Comparison of ENCODE assay signal across 16 cellular contexts in the genomic region with DNA sequence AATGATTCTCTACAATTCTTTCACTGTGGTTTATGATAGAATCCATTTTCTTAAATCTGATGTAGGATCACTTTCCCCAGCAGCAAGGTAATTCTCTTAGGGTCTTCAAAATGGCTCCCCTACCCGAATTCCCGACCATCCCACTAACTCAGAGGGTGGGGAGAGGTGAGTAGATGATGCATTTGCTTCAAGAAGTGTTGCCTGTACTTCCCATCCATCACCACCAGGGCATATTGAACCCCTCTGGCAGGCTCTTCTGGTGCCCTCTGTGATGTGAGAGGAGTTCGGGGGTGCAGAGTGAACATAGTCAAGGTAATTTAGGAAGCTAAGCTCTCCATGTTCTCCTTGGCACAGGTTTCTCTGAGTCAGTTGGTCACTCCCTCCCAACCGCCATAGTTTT. TPM values are rescaled to one million over a fixed set of nuclear protein-coding genes. Genes with fewer than 3 reads are reported as not detected.
A peak's percentile ranks its signal among the peaks of the same experiment; 100 is the strongest.
DNase-seq lines count a peak whose midpoint lies in the region; ATAC-seq and TF ChIP-seq lines count a peak whose summit lies in the region.
"Had no signal": no experiment of that assay in that cellular context is flagged by ENCODE, and none has a peak within 500 bp of the region (broad histone marks: within the 10 kb centered on the region; RNA-seq: fewer than 3 reads in every experiment).

No MANE protein-coding gene starts in this region.

- no peaks in the 10 kb centered on the region for H3K36me3 ChIP-seq in PC-9 (ENCODE audit: low read depth)
- H3K36me3 ChIP-seq in fibroblast of lung (ENCODE audit: control insufficient read depth, insufficient read depth, low read length), result no peaks in the 10 kb centered on the region
- H3K36me3 ChIP-seq in thoracic aorta, result no peaks in the 10 kb centered on the region
- H3K36me3 ChIP-seq: esophagus muscularis mucosa, upper lobe of left lung had no signal

- POLR2A ChIA-PET in activated CD8-positive, alpha-beta T cell treated with anti-CD3 and anti-CD28 coated beads for 36 hours (lab: Charles Lee), result interaction anchor here (0.7 kb wide), 1 partner anchor 9 kb away, joined by 3 read pairs; no protein-coding TSS in a partner anchor
- POLR2A ChIA-PET in activated CD8-positive, alpha-beta T cell treated with anti-CD3 and anti-CD28 coated beads, Interleukin-2, amount 10 ng/mL, durations not matched to agents 7 days and 5 days (lab: Charles Lee), result no interaction called here
- POLR2A ChIA-PET in PC-9 (lab: Charles Lee; ENCODE audit: unreplicated experiment), result no interaction called here

- H3K9ac ChIP-seq in fibroblast of lung (ENCODE audit: insufficient read depth, low read length), result no peak overlapping the region

- H3K4me1 Mint-ChIP-seq in activated CD8-positive, alpha-beta T cell treated with anti-CD3 and anti-CD28 coated beads for 36 hours (ENCODE audit: low read depth), result no peaks in the 10 kb centered on the region
- no peaks in the 10 kb centered on the region for H3K4me1 Mint-ChIP-seq in activated CD8-positive, alpha-beta T cell treated with anti-CD3 and anti-CD28 coated beads, Interleukin-2, amount 10 ng/mL, durations not matched to agents 7 days and 5 days (ENCODE audit: low read depth)
- peaks cover 6% of the 10 kb centered on the region for H3K4me1 Mint-ChIP-seq in stimulated activated effector memory CD8-positive, alpha-beta T cell treated with anti-CD3 and anti-CD28 coated beads, Interleukin-12 subunit alpha, Interleukin-12 subunit beta, amount 100 ng/mL, for 72 hours

- H3K27me3 Mint-ChIP-seq in activated CD8-positive, alpha-beta T cell treated with anti-CD3 and anti-CD28 coated beads for 36 hours, result peaks cover 48% of the 10 kb centered on the region
- H3K27me3 Mint-ChIP-seq in activated CD8-positive, alpha-beta T cell treated with anti-CD3 and anti-CD28 coated beads, Interleukin-2, amount 10 ng/mL, durations not matched to agents 7 days and 5 days (ENCODE audit: low read depth), result peaks cover 72% of the 10 kb centered on the region

- H3K27ac Mint-ChIP-seq in activated CD8-positive, alpha-beta T cell treated with anti-CD3 and anti-CD28 coated beads for 36 hours, result no peak overlapping the region
- no peak overlapping the region for H3K27ac Mint-ChIP-seq in activated CD8-positive, alpha-beta T cell treated with anti-CD3 and anti-CD28 coated beads, Interleukin-2, amount 10 ng/mL, durations not matched to agents 7 days and 5 days
- no peak overlapping the region for H3K27ac Mint-ChIP-seq in stimulated activated effector memory CD8-positive, alpha-beta T cell treated with anti-CD3 and anti-CD28 coated beads, Interleukin-12 subunit alpha, Interleukin-12 subunit beta, amount 100 ng/mL, for 72 hours
- H3K27ac Mint-ChIP-seq: activated T-helper 1 cell treated with anti-CD3 and anti-CD28 coated beads, Interleukin-12 subunit alpha, Interleukin-12 subunit beta, Interleukin-2, Interleukin-4 antibody, amounts not matched to agents 30 ng/mL and 10 ng/mL and 1 ng/mL, durations not matched to agents 14 hours and 24 hours and 36 hours had no signal

- no peaks in the 10 kb centered on the region for H3K4me1 ChIP-seq in PC-9 (replicated peaks; ENCODE audit: insufficient read depth)
- H3K4me1 ChIP-seq in fibroblast of lung (ENCODE audit: control insufficient read depth, extremely low read depth, insufficient read depth, low read length), result no peaks in the 10 kb centered on the region
- peaks cover 8 to 62% of the 10 kb centered on the region in 2 donors for H3K4me1 ChIP-seq in thoracic aorta (ENCODE audit: control insufficient read depth in 1 of 2, low read depth in 2 of 2)

- H3K27me3 ChIP-seq in PC-9 (ENCODE audit: insufficient read depth, low read depth) (no peaks in the 10 kb centered on the region), fibroblast of lung (ENCODE audit: control insufficient read depth, insufficient read depth, low read length) (no peaks in the 10 kb centered on the region), thoracic aorta (replicated peaks; ENCODE audit: insufficient read depth) (no peaks in the 10 kb centered on the region)
- H3K27me3 ChIP-seq: esophagus muscularis mucosa, upper lobe of left lung had no signal

- H3K9me3 ChIP-seq in PC-9 (ENCODE audit: insufficient read depth, low read depth) (no peaks in the 10 kb centered on the region), fibroblast of lung (ENCODE audit: control insufficient read depth, insufficient read depth, low read depth, low read length) (no peaks in the 10 kb centered on the region), thoracic aorta (no peaks in the 10 kb centered on the region)
- H3K9me3 ChIP-seq: esophagus muscularis mucosa, upper lobe of left lung had no signal

- BruUV-seq in PC-9 (replicated peaks; lab: Mats Ljungman, UMichigan), result no TSS peak

- H3K4me3 ChIP-seq in PC-9 (no peak overlapping the region), fibroblast of lung (replicated peaks in 1 of 4; ENCODE audit: control extremely low read depth in 1 of 4, insufficient read depth in 1 of 4, low read depth in 3 of 4, low read length in 4 of 4) (no peak overlapping the region), thoracic aorta (no peak overlapping the region)
- H3K4me3 ChIP-seq: esophagus muscularis mucosa, skin epidermis, upper lobe of left lung had no signal

- no peak overlapping the region for H3K4me2 ChIP-seq in PC-9
- no peak overlapping the region for H3K4me2 ChIP-seq in fibroblast of lung (ENCODE audit: extremely low read depth, insufficient read depth, low read length)

- CTCF ChIA-PET in activated CD8-positive, alpha-beta T cell treated with anti-CD3 and anti-CD28 coated beads for 36 hours (lab: Charles Lee), result interaction anchor here (1.5 kb wide), 1 partner anchor 105 kb away, joined by 4 read pairs; no protein-coding TSS in a partner anchor
- CTCF ChIA-PET in activated CD8-positive, alpha-beta T cell treated with anti-CD3 and anti-CD28 coated beads, Interleukin-2, amount 10 ng/mL, durations not matched to agents 7 days and 5 days (lab: Charles Lee), result no interaction called here
- CTCF ChIA-PET in PC-9 (lab: Charles Lee), result no interaction called here

- peaks cover 5% of the 10 kb centered on the region; the same call in 1 of the 2 replicates for H3K79me2 ChIP-seq in PC-9 (ENCODE audit: low read depth)
- H3K79me2 ChIP-seq in fibroblast of lung (ENCODE audit: control insufficient read depth, insufficient read depth, low read length), result no peaks in the 10 kb centered on the region

- H3K27ac ChIP-seq in PC-9 (no peak overlapping the region), fibroblast of lung (ENCODE audit: insufficient read depth, low read length) (no peak overlapping the region), thoracic aorta (peak overlapping the region; percentile 3 to 58)
- H3K27ac ChIP-seq: esophagus muscularis mucosa, skin epidermis had no signal

- intact Hi-C loops in activated CD8-positive, alpha-beta T cell treated with anti-CD3 and anti-CD28 coated beads for 36 hours (cut with micrococcal nuclease), result no loop called here
- intact Hi-C loops in PC-9 (cut with micrococcal nuclease; ENCODE audit: unreplicated experiment), result no loop called here

- H4K20me1 ChIP-seq in PC-9 (ENCODE audit: insufficient read depth) (peaks cover 7% of the 10 kb centered on the region), fibroblast of lung (ENCODE audit: control insufficient read depth, extremely low read depth, insufficient read depth, low read length) (no peaks in the 10 kb centered on the region)

- H2AFZ ChIP-seq in PC-9 (no peak overlapping the region), fibroblast of lung (ENCODE audit: low read length) (no peak overlapping the region)

- no peak for DNase-seq in activated CD8-positive, alpha-beta T cell treated with anti-CD3 and anti-CD28 coated beads for 36 hours
- DNase-seq in activated CD8-positive, alpha-beta T cell treated with anti-CD3 and anti-CD28 coated beads, Interleukin-2, amount 10 ng/mL, durations not matched to agents 7 days and 5 days, result no peak
- no peak for DNase-seq in PC-9
- DNase-seq in fibroblast of lung (ENCODE audit: low read depth in 2 of 2), result no peak
- DNase-seq in thoracic aorta (ENCODE audit: low spot score), result no peak
- no peak for DNase-seq in stimulated activated effector memory CD8-positive, alpha-beta T cell treated with anti-CD3 and anti-CD28 coated beads, Interleukin-12 subunit alpha, Interleukin-12 subunit beta, amount 100 ng/mL, for 72 hours (ENCODE audit: low spot score in 2 of 2)
- no peak for DNase-seq in NCI-H2081 (lab: John Stamatoyannopoulos, UW)
- DNase-seq in left lobe of liver (ENCODE audit: low spot score), result no peak
- DNase-seq: activated CD4-positive, CD25-positive, alpha-beta regulatory T cell; DMS79 treated with DMSO at 0.1 percent for 48 hours; NCI-H1105 treated with DMSO at 0.1 percent for 48 hours; NCI-H774; upper lobe of left lung had no signal

- no peaks in the 10 kb centered on the region for H3K36me3 Mint-ChIP-seq in activated CD8-positive, alpha-beta T cell treated with anti-CD3 and anti-CD28 coated beads for 36 hours (ENCODE audit: low read depth)
- H3K36me3 Mint-ChIP-seq in activated CD8-positive, alpha-beta T cell treated with anti-CD3 and anti-CD28 coated beads, Interleukin-2, amount 10 ng/mL, durations not matched to agents 7 days and 5 days (ENCODE audit: low read depth), result no peaks in the 10 kb centered on the region
- no peaks in the 10 kb centered on the region for H3K36me3 Mint-ChIP-seq in stimulated activated effector memory CD8-positive, alpha-beta T cell treated with anti-CD3 and anti-CD28 coated beads, Interleukin-12 subunit alpha, Interleukin-12 subunit beta, amount 100 ng/mL, for 72 hours

- H3K9me3 Mint-ChIP-seq in activated CD8-positive, alpha-beta T cell treated with anti-CD3 and anti-CD28 coated beads for 36 hours, result no peaks in the 10 kb centered on the region
- H3K9me3 Mint-ChIP-seq in activated CD8-positive, alpha-beta T cell treated with anti-CD3 and anti-CD28 coated beads, Interleukin-2, amount 10 ng/mL, durations not matched to agents 7 days and 5 days (ENCODE audit: insufficient read depth), result no peaks in the 10 kb centered on the region
- H3K9me3 Mint-ChIP-seq in stimulated activated effector memory CD8-positive, alpha-beta T cell treated with anti-CD3 and anti-CD28 coated beads, Interleukin-12 subunit alpha, Interleukin-12 subunit beta, amount 100 ng/mL, for 72 hours, result no peaks in the 10 kb centered on the region
- H3K9me3 Mint-ChIP-seq: activated T-helper 1 cell treated with anti-CD3 and anti-CD28 coated beads, Interleukin-12 subunit alpha, Interleukin-12 subunit beta, Interleukin-2, Interleukin-4 antibody, amounts not matched to agents 30 ng/mL and 10 ng/mL and 1 ng/mL, durations not matched to agents 14 hours and 24 hours and 36 hours had no signal

- H3F3A ChIP-seq in PC-9 (ENCODE audit: insufficient read depth, low read depth), result no peaks in the 10 kb centered on the region

- no peak overlapping the region for H3K4me3 Mint-ChIP-seq in activated CD8-positive, alpha-beta T cell treated with anti-CD3 and anti-CD28 coated beads for 36 hours
- no peak overlapping the region for H3K4me3 Mint-ChIP-seq in activated CD8-positive, alpha-beta T cell treated with anti-CD3 and anti-CD28 coated beads, Interleukin-2, amount 10 ng/mL, durations not matched to agents 7 days and 5 days
- no peak overlapping the region for H3K4me3 Mint-ChIP-seq in stimulated activated effector memory CD8-positive, alpha-beta T cell treated with anti-CD3 and anti-CD28 coated beads, Interleukin-12 subunit alpha, Interleukin-12 subunit beta, amount 100 ng/mL, for 72 hours
- H3K4me3 Mint-ChIP-seq: activated T-helper 1 cell treated with anti-CD3 and anti-CD28 coated beads, Interleukin-12 subunit alpha, Interleukin-12 subunit beta, Interleukin-2, Interleukin-4 antibody, amounts not matched to agents 30 ng/mL and 10 ng/mL and 1 ng/mL, durations not matched to agents 14 hours and 24 hours and 36 hours had no signal

- peak; percentile 31 for TF ChIP-seq CTCF in activated CD8-positive, alpha-beta T cell treated with anti-CD3 and anti-CD28 coated beads for 36 hours (IDR thresholded peaks at IDR 0.05)
- peak; percentile 34; the same call in 1 of the 2 replicates for TF ChIP-seq CTCF in PC-9 (conservative IDR thresholded peaks at IDR 0.05)
- TF ChIP-seq CTCF in fibroblast of lung (conservative IDR thresholded peaks at IDR 0.05 in 1 of 2, IDR thresholded peaks at IDR 0.05 in 1 of 2; ENCODE audit: low read depth in 1 of 2, low read length in 2 of 2), result peak; percentile 25
- TF ChIP-seq CTCF in thoracic aorta (IDR thresholded peaks at IDR 0.05), result peak; percentile 35

- ATAC-seq in activated CD8-positive, alpha-beta T cell treated with anti-CD3 and anti-CD28 coated beads for 36 hours, result no peak
- ATAC-seq in activated CD8-positive, alpha-beta T cell treated with anti-CD3 and anti-CD28 coated beads, Interleukin-2, amount 10 ng/mL, durations not matched to agents 7 days and 5 days, result no peak
- ATAC-seq in thoracic aorta (ENCODE audit: insufficient number of reproducible peaks, low FRiP score, low read depth) (no peak), left lobe of liver (no peak)
- no peak for ATAC-seq in stimulated activated effector memory CD8-positive, alpha-beta T cell treated with anti-CD3 and anti-CD28 coated beads, Interleukin-12 subunit alpha, Interleukin-12 subunit beta, amount 100 ng/mL, for 72 hours

- no peaks in the 10 kb centered on the region for H3K9me2 ChIP-seq in PC-9 (ENCODE audit: insufficient read depth)

RNA-seq across cellular contexts. Expression of a gene that starts 52.3 kb away (rescaled TPM):
- total RNA-seq in activated CD8-positive, alpha-beta T cell treated with anti-CD3 and anti-CD28 coated beads for 36 hours, result 1 to 10 TPM; 2.0 to 2.5 TPM
- 1 to 10 TPM; 1.2 to 1.3 TPM for total RNA-seq in activated CD8-positive, alpha-beta T cell treated with anti-CD3 and anti-CD28 coated beads, Interleukin-2, amount 10 ng/mL, durations not matched to agents 7 days and 5 days
- total RNA-seq in PC-9 (2021) (5.2 TPM in 2 replicates), fibroblast of lung (2.3 and 2.6 TPM in 2 replicates), thoracic aorta (10 to 100 TPM; 17.2 to 23.1 TPM), left lobe of liver (7.3 TPM)
- 1.1 and 2.5 TPM in 2 replicates for polyA plus RNA-seq in fibroblast of lung
- 1.2 and 3.1 TPM in 2 replicates for polyA plus RNA-seq in fibroblast of lung (2012)
- polyA minus RNA-seq in fibroblast of lung (ENCODE audit: low replicate concordance), result 2.6 and 3.8 TPM in 2 replicates

Comparison
In these comparisons a context has a peak if more than half of its experiments do, and no peak if none do; other contexts are left out.
1. H3K27ac ChIP-seq: peak in thoracic aorta (2 of 2); none in PC-9 (single experiment) and fibroblast of lung (single experiment).
2. Peak in every context shown above with its lines, with median percentiles within 50 percentile points of each other: CTCF ChIP-seq.